ENCODE assay signal across 8 cellular contexts in genomic region chr16:67807148-67807682, GRCh38. TPM values are rescaled to one million over a fixed set of nuclear protein-coding genes. Genes with fewer than 3 reads are reported as not detected.
A peak's percentile ranks its signal among the peaks of the same experiment; 100 is the strongest.
DNase-seq lines count a peak whose midpoint lies in the region; ATAC-seq and TF ChIP-seq lines count a peak whose summit lies in the region.

No MANE protein-coding gene starts in this region.

- peak; percentile 7 for ATAC-seq in IMR-90 (ENCODE audit: low read depth)
- ATAC-seq in natural killer cell = no peak

- TF ChIP-seq RAD21 in IMR-90 (IDR thresholded peaks at IDR 0.05; ENCODE audit: low read length) = no peak

- 0% methylated on average over 1 of the region's 24 CpGs; no CpG with 5 or more reads in 1 of the 2 experiments for WGBS in IMR-90 (ENCODE audit: extremely low coverage in 2 of 2, insufficient read length in 1 of 2), 2 experiments

- peak overlapping the region; percentile 95 for H3K4me2 ChIP-seq in IMR-90 (ENCODE audit: low read depth, low read length)

- H2BK15ac ChIP-seq in IMR-90 (ENCODE audit: low read depth, low read length) = no peak overlapping the region

- TF ChIP-seq CTCF in C4-2B (conservative IDR thresholded peaks at IDR 0.05) = no peak
- peak; percentile 12; the same call in 1 of the 2 replicates for TF ChIP-seq CTCF in IMR-90 (conservative IDR thresholded peaks at IDR 0.05; ENCODE audit: low read depth, low read length)
- TF ChIP-seq CTCF in chondrocyte (IDR thresholded peaks at IDR 0.05) = peak; percentile 47
- TF ChIP-seq CTCF in natural killer cell (IDR thresholded peaks at IDR 0.05) = no peak

- H3K9me3 Mint-ChIP-seq in chondrocyte (ENCODE audit: low read depth) = no peaks in the 10 kb centered on the region
- no peaks in the 10 kb centered on the region for H3K9me3 Mint-ChIP-seq in natural killer cell

- H3K23ac ChIP-seq in IMR-90 (ENCODE audit: low read depth, low read length) = peak overlapping the region; percentile 70; the same call in 1 of the 2 replicates

- H2BK20ac ChIP-seq in IMR-90 (ENCODE audit: low read depth, low read length) = no peak overlapping the region

- H3K36me3 ChIP-seq in IMR-90 (ENCODE audit: control insufficient read depth, insufficient read depth, low read length) = peaks cover 3% of the 10 kb centered on the region

- H3K36me3 Mint-ChIP-seq in chondrocyte (ENCODE audit: low read depth) (peaks cover 5% of the 10 kb centered on the region), natural killer cell (no peaks in the 10 kb centered on the region)

- CTCF ChIA-PET in IMR-90 (lab: Yijun Ruan, JAX) = interaction anchor here (0.6 to 1.8 kb wide), 2 partner anchors 9 to 307 kb away, joined by 3 to 19 read pairs; no protein-coding TSS in a partner anchor

- H4K20me1 ChIP-seq in IMR-90 (ENCODE audit: insufficient read depth, low read length) = 0 out of 2 replicates have a peak, but pooled peaks cover 3% of the 10 kb centered on the region

- H3K27me3 ChIP-seq in IMR-90 (ENCODE audit: control insufficient read depth, insufficient read depth, low read length) = 0 out of 2 replicates have a peak, but pooled peaks cover 2% of the 10 kb centered on the region

- dilution Hi-C loops in IMR-90 (cut with HindIII; ENCODE audit: low sequenced_read_pairs, unreplicated experiment) = no loop called here

- H3K9me1 ChIP-seq in IMR-90 (ENCODE audit: insufficient read depth, low read length) = peaks cover 10% of the 10 kb centered on the region

- H3K27ac ChIP-seq in C4-2B (peak overlapping the region; percentile 90), IMR-90 (ENCODE audit: insufficient read depth, low read length) (no peak overlapping the region; the same call in 1 of the 2 replicates)

- H3K79me1 ChIP-seq in IMR-90 (ENCODE audit: low read depth in 1 of 2, low read length in 2 of 2) = peaks cover 7 to 42% of the 10 kb centered on the region in 2 experiments

- no peak overlapping the region for H2BK5ac ChIP-seq in IMR-90 (ENCODE audit: low read depth, low read length, poor library complexity, severe bottlenecking)

- no peaks in the 10 kb centered on the region for H3K9me3 ChIP-seq in IMR-90 (ENCODE audit: control insufficient read depth, insufficient read depth, low read length)

- no peak overlapping the region for H4K91ac ChIP-seq in IMR-90 (ENCODE audit: insufficient read depth, low read depth, low read length)

- no peak overlapping the region for H3K18ac ChIP-seq in IMR-90 (ENCODE audit: low read depth, low read length)

- H3K4me1 Mint-ChIP-seq in chondrocyte (ENCODE audit: low read depth) = peaks cover 21% of the 10 kb centered on the region
- H3K4me1 Mint-ChIP-seq in natural killer cell = peaks cover 12 to 26% of the 10 kb centered on the region in 2 donors

- TF ChIP-seq POLR2A in IMR-90 (IDR thresholded peaks at IDR 0.05; ENCODE audit: low read depth, low read length) = no peak

- POLR2A ChIA-PET in IMR-90 (lab: Charles Lee; ENCODE audit: unreplicated experiment) = interaction anchor here (0.6 kb wide), 1 partner anchor 135 kb away, joined by 4 read pairs; no protein-coding TSS in a partner anchor

- H3K27me3 Mint-ChIP-seq in chondrocyte (ENCODE audit: low read depth) (no peaks in the 10 kb centered on the region), natural killer cell (ENCODE audit: low read depth in 2 of 2) (no peaks in the 10 kb centered on the region)

- peak overlapping the region; percentile 58 for H3K9ac ChIP-seq in IMR-90 (ENCODE audit: low read depth, low read length)

- no peak overlapping the region for H2BK120ac ChIP-seq in IMR-90 (ENCODE audit: low read depth, low read length)

- in situ Hi-C loops in IMR-90 (cut with MboI; ENCODE audit: low sequenced_read_pairs) = no loop called here

- H4K5ac ChIP-seq in IMR-90 (ENCODE audit: low read depth, low read length) = no peak overlapping the region

- H3K4ac ChIP-seq in IMR-90 (ENCODE audit: low read depth, low read length) = no peak overlapping the region

- H2AK5ac ChIP-seq in IMR-90 (ENCODE audit: low read depth, low read length) = no peak overlapping the region

- no peak overlapping the region for H3K56ac ChIP-seq in IMR-90 (ENCODE audit: extremely low read depth, insufficient read depth, low read length)

- H3K14ac ChIP-seq in IMR-90 (replicated peaks; ENCODE audit: low read depth, low read length) = peak overlapping the region; percentile 50; the same call in 1 of the 2 replicates

- peaks cover 6% of the 10 kb centered on the region for H3K4me1 ChIP-seq in IMR-90 (ENCODE audit: control insufficient read depth, insufficient read depth, low read length)

- H2AFZ ChIP-seq in IMR-90 (replicated peaks; ENCODE audit: low read length, poor library complexity) = peak overlapping the region; percentile 92

- intact Hi-C loops in IMR-90 (cut with micrococcal nuclease) = loop anchor here (5.0 to 10.0 kb wide), 3 partner anchors 90 to 282 kb away; partner anchors contain the start of genes GFOD2 and RIPOR1
- intact Hi-C loops in natural killer cell (cut with micrococcal nuclease) = loop anchor here (5.0 to 10.0 kb wide), 4 partner anchors 130 to 282 kb away; partner anchors contain the start of genes C16orf86, ENKD1, PSMB10 and RIPOR1

- H2AK9ac ChIP-seq in IMR-90 (replicated peaks; ENCODE audit: low read depth, low read length, poor library complexity) = peak overlapping the region; percentile 89

- H3K27ac Mint-ChIP-seq in chondrocyte (ENCODE audit: unreplicated experiment) (peak overlapping the region; percentile 90), natural killer cell (peak overlapping the region; percentile 87 to 92)

- H4K8ac ChIP-seq in IMR-90 (ENCODE audit: low read depth in 2 of 2, low read length in 2 of 2) = peak overlapping the region; percentile 14 to 27; a peak in 2 of 4 replicates

- H3K4me3 ChIP-seq in IMR-90 (ENCODE audit: insufficient read depth, low read depth, low read length) = peak overlapping the region; percentile 66

- H3K4me3 Mint-ChIP-seq in chondrocyte (ENCODE audit: unreplicated experiment) = peak overlapping the region; percentile 95
- peak overlapping the region; percentile 92 for H3K4me3 Mint-ChIP-seq in natural killer cell

- DNase-seq in IMR-90 (no peak), chondrocyte (ENCODE audit: low spot score) (no peak), natural killer cell (no peak), OCI-M2 (lab: John Stamatoyannopoulos, UW; ENCODE audit: unreplicated experiment) (no peak), AG08395 (ENCODE audit: low spot score) (no peak), NCI-H526 treated with DMSO at 0.1 percent for 48 hours (lab: John Stamatoyannopoulos, UW) (no peak), SW 1271 (lab: John Stamatoyannopoulos, UW) (no peak)

- no TSS peak for BruUV-seq in IMR-90 (replicated peaks; lab: Mats Ljungman, UMichigan)

TF ChIP-seq in IMR-90, 13 proteins besides CTCF, POLR2A, EP300 and RAD21:
- TF ChIP-seq SMC3 (IDR thresholded peaks at IDR 0.05; ENCODE audit: low read depth, low read length) (0 out of 2 replicates have a peak, but pooled peaks have one; percentile 19), RFX5 (IDR thresholded peaks at IDR 0.05; ENCODE audit: low read depth, low read length) (no peak)

RNA-seq across cellular contexts. Expression of gene TSNAXIP1, which starts 0.5 kb away (rescaled TPM):
- total RNA-seq in IMR-90 (2012; rRNA removed) (0.56 and 0.72 TPM in 2 replicates), chondrocyte (1.8 to 3.1 TPM (median 2.3 TPM) in 3 replicates), natural killer cell (under 1 TPM in 2 of 3 donors, not detected in 1; 0.15 to 0.68 TPM)
- 1.4 and 1.6 TPM in 2 replicates for polyA plus RNA-seq in IMR-90 (2012; rRNA removed)
- 0.24 and 0.47 TPM in 2 replicates for polyA plus RNA-seq in IMR-90 (2012; cell fraction: cytosol; rRNA removed)
- polyA plus RNA-seq in IMR-90 (2012; cell fraction: nucleus; rRNA removed; ENCODE audit: low replicate concordance) = 16.6 and 18.9 TPM in 2 replicates

RNA-seq across cellular contexts. Expression of gene RANBP10, which starts 0.9 kb away (rescaled TPM):
- 2.2 and 2.7 TPM in 2 replicates for total RNA-seq in IMR-90 (2012; rRNA removed)
- 12.1 and 13.0 TPM in 2 replicates for polyA plus RNA-seq in IMR-90 (2012; rRNA removed)
- 5.8 and 7.9 TPM in 2 replicates for polyA plus RNA-seq in IMR-90 (2012; cell fraction: cytosol; rRNA removed)
- polyA plus RNA-seq in IMR-90 (2012; cell fraction: nucleus; rRNA removed; ENCODE audit: low replicate concordance) = 37.6 and 40.5 TPM in 2 replicates
- total RNA-seq in chondrocyte = 13.4 to 16.8 TPM (median 14.4 TPM) in 3 replicates
- 10 to 100 TPM; 20.9 to 25.8 (median 24.5) TPM for total RNA-seq in natural killer cell

RNA-seq across cellular contexts. Expression of gene THAP11, which starts 34.9 kb away (rescaled TPM):
- total RNA-seq in IMR-90 (2012; rRNA removed) (13.3 and 13.9 TPM in 2 replicates), chondrocyte (25.3 to 26.3 TPM (median 25.7 TPM) in 3 replicates), natural killer cell (10 to 100 TPM; 25.5 to 35.8 (median 30.3) TPM)
- 14.5 and 16.7 TPM in 2 replicates for polyA plus RNA-seq in IMR-90 (2012; rRNA removed)
- polyA plus RNA-seq in IMR-90 (2012; cell fraction: cytosol; rRNA removed) = 23.5 and 29.1 TPM in 2 replicates
- polyA plus RNA-seq in IMR-90 (2012; cell fraction: nucleus; rRNA removed; ENCODE audit: low replicate concordance) = 7.1 and 11.0 TPM in 2 replicates

RNA-seq across cellular contexts. Expression of gene NUTF2, which starts 39.5 kb away (rescaled TPM):
- total RNA-seq in IMR-90 (2012; rRNA removed) (42.7 and 55.0 TPM in 2 replicates), chondrocyte (131 to 147 TPM (median 135 TPM) in 3 replicates), natural killer cell (10 to 100 TPM; 43.2 to 47.1 (median 43.3) TPM)
- 361 and 399 TPM in 2 replicates for polyA plus RNA-seq in IMR-90 (2012; rRNA removed)
- 92.1 and 120 TPM in 2 replicates for polyA plus RNA-seq in IMR-90 (2012; cell fraction: cytosol; rRNA removed)
- polyA plus RNA-seq in IMR-90 (2012; cell fraction: nucleus; rRNA removed; ENCODE audit: low replicate concordance) = 102 and 127 TPM in 2 replicates

RNA-seq across cellular contexts. Expression of gene CENPT, which starts 40.3 kb away (rescaled TPM):
- 33.3 TPM in 2 replicates for total RNA-seq in IMR-90 (2012; rRNA removed)
- 83.1 and 86.4 TPM in 2 replicates for polyA plus RNA-seq in IMR-90 (2012; rRNA removed)
- polyA plus RNA-seq in IMR-90 (2012; cell fraction: cytosol; rRNA removed) = 42.5 and 48.8 TPM in 2 replicates
- polyA plus RNA-seq in IMR-90 (2012; cell fraction: nucleus; rRNA removed; ENCODE audit: low replicate concordance) = 500 and 808 TPM in 2 replicates
- total RNA-seq in chondrocyte = 50.5 to 58.3 TPM (median 52.8 TPM) in 3 replicates
- 10 to 100 TPM; 68.6 to 81.3 (median 78.9) TPM for total RNA-seq in natural killer cell

Comparison
In these comparisons a context has a peak if more than half of its experiments do, and no peak if none do; other contexts are left out.
1. CTCF ChIP-seq: peak in IMR-90 (single experiment) and chondrocyte (single experiment); none in C4-2B (single experiment) and natural killer cell (single experiment).